Comparison of ENCODE assay signal across 8 cellular contexts in the genomic region with DNA sequence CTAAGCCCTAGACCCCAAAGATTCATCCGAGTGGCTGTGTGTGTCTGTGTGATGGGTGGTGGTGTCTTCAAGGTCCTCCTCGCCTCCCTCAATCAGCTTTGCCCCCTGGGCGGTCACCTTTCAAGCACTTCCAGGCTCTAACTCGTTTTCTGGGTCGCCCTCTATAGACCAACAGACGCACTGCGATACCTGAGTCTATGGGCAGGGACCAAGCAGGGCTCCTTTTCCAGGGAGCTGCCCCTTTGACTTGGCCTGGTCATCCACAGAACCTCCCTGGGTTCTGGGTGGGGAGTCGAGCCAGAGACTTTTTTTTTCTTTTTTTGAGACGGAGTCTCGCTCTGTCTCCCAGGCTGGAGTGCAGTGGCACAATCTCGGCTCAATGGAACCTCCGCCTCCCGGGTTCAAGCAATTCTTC. TPM values are rescaled to one million over a fixed set of nuclear protein-coding genes. Genes with fewer than 3 reads are reported as not detected.
A peak's percentile ranks its signal among the peaks of the same experiment; 100 is the strongest.
DNase-seq lines count a peak whose midpoint lies in the region; ATAC-seq and TF ChIP-seq lines count a peak whose summit lies in the region.

No MANE protein-coding gene starts in this region.

- H3K27me3 ChIP-seq in gastroesophageal sphincter (no peaks in the 10 kb centered on the region), ovary (no peaks in the 10 kb centered on the region), thyroid gland (no peaks in the 10 kb centered on the region)

- DNase-seq in GF-D8 (lab: John Stamatoyannopoulos, UW) (peak; percentile 27), KG1 (lab: John Stamatoyannopoulos, UW) (peak; percentile 37), SHP77 (lab: John Stamatoyannopoulos, UW) (peak; percentile 77 to 84), ovary (peak in 3 of 5 donors; percentile 41 to 51 (median 45)), thyroid gland (peak; percentile 73 to 77)
- peak; percentile 49 for DNase-seq in activated gamma-delta T cell treated with anti-CD3 and anti-CD28 coated beads, Interleukin-2, amount 50 U/mL, for 16 hours (ENCODE audit: low read depth)

- TF ChIP-seq POLR2A in gastroesophageal sphincter (IDR thresholded peaks at IDR 0.05): no peak
- TF ChIP-seq POLR2A in ovary (IDR thresholded peaks at IDR 0.05): no peak
- no peak for TF ChIP-seq POLR2A in thyroid gland (IDR thresholded peaks at IDR 0.05)

- intact Hi-C loops in ovary (cut with DNase I): no loop called here
- intact Hi-C loops in thyroid gland (cut with DNase I): loop anchor here (2.0 kb wide), 1 partner anchor 47 kb away; no protein-coding TSS in a partner anchor

- peak overlapping the region; percentile 80 to 92 for H3K4me3 ChIP-seq in gastroesophageal sphincter
- peak overlapping the region; percentile 60 for H3K4me3 ChIP-seq in ovary
- H3K4me3 ChIP-seq in thyroid gland (replicated peaks in 1 of 3): peak overlapping the region in 2 of 3 donors; percentile 59 to 79

- no peak for TF ChIP-seq EP300 in gastroesophageal sphincter (IDR thresholded peaks at IDR 0.05)
- no peak for TF ChIP-seq EP300 in ovary (IDR thresholded peaks at IDR 0.05)

- H3K36me3 ChIP-seq in gastroesophageal sphincter (peaks cover 0 to 44% of the 10 kb centered on the region in 2 donors), ovary (no peaks in the 10 kb centered on the region), thyroid gland (peaks cover 15 to 30% of the 10 kb centered on the region in 2 donors)

- H3K4me1 ChIP-seq in gastroesophageal sphincter (peaks cover 0 to 24% (median 4%) of the 10 kb centered on the region in 3 donors), ovary (ENCODE audit: insufficient read depth) (peaks cover 4% of the 10 kb centered on the region), thyroid gland (peaks cover 0 to 18% of the 10 kb centered on the region in 2 donors)

- H3K9me3 ChIP-seq in gastroesophageal sphincter (no peaks in the 10 kb centered on the region), ovary (no peaks in the 10 kb centered on the region), thyroid gland (no peaks in the 10 kb centered on the region)

- H3K27ac ChIP-seq in gastroesophageal sphincter (peak overlapping the region in 3 of 4 donors; percentile 85 to 88 (median 87)), ovary (no peak overlapping the region), thyroid gland (no peak overlapping the region)

- TF ChIP-seq CTCF in gastroesophageal sphincter (IDR thresholded peaks at IDR 0.05) (peak in 3 of 4 experiments; percentile 62 to 67 (median 64)), ovary (IDR thresholded peaks at IDR 0.05) (peak in 2 of 3 donors; percentile 39 to 40), thyroid gland (IDR thresholded peaks at IDR 0.05) (peak; percentile 34 to 75 (median 62))

- ATAC-seq in gastroesophageal sphincter (peak; percentile 39), GM21360 (IDR thresholded peaks at IDR 0.05; ENCODE audit: unreplicated experiment) (no peak)

- whole genome bisulfite sequencing in gastroesophageal sphincter (ENCODE audit: low coverage in 1 of 2), 2 donors: 0 to 16% methylated on average over 2 to 3 of the region's 13 CpGs
- 10 to 32% (median 31%) methylated on average over 10 to 13 of the region's 13 CpGs for WGBS in ovary, 3 donors
- WGBS in thyroid gland, 2 donors: 29 to 34% methylated on average over 12 to 13 of the region's 13 CpGs

RNA-seq across cellular contexts. Expression of a gene that starts 1.1 kb away (rescaled TPM):
- total RNA-seq in gastroesophageal sphincter (10 to 100 TPM; 14.3 to 34.3 (median 20.4) TPM), ovary (10 to 100 TPM in 5 of 7 donors, 1 to 10 TPM in 2; 8.8 to 22.4 (median 11.0) TPM), thyroid gland (10 to 100 TPM; 15.9 to 38.4 (median 30.4) TPM)
- 1 to 10 TPM; 4.8 to 8.7 TPM for polyA plus RNA-seq in ovary

RNA-seq across cellular contexts. Expression of a gene that starts 18.8 kb away (rescaled TPM):
- 10 to 100 TPM; 25.8 to 40.5 (median 31.8) TPM for total RNA-seq in gastroesophageal sphincter
- 10 to 100 TPM; 24.4 to 75.7 (median 34.2) TPM for total RNA-seq in ovary
- 10 to 100 TPM; 22.0 to 38.0 TPM for polyA plus RNA-seq in ovary
- 100 to 1,000 TPM in 3 of 4 donors, 10 to 100 TPM in 1; 71.8 to 137 (median 108) TPM for total RNA-seq in thyroid gland

RNA-seq across cellular contexts. Expression of a gene that starts 19.2 kb away (rescaled TPM):
- total RNA-seq in gastroesophageal sphincter (10 to 100 TPM in 1 of 4 donors, 1 to 10 TPM in 3; 5.1 to 11.4 (median 7.5) TPM), ovary (10 to 100 TPM in 6 of 7 donors, 1 to 10 TPM in 1; 4.6 to 29.4 (median 19.7) TPM), thyroid gland (10 to 100 TPM in 3 of 4 donors, 1 to 10 TPM in 1; 8.3 to 19.2 (median 16.6) TPM)
- polyA plus RNA-seq in ovary: 10 to 100 TPM in 1 of 2 donors, 1 to 10 TPM in 1; 9.7 to 20.7 TPM

RNA-seq across cellular contexts. Expression of a gene that starts 29.7 kb away (rescaled TPM):
- 10 to 100 TPM; 20.5 to 46.8 (median 30.2) TPM for total RNA-seq in gastroesophageal sphincter
- 10 to 100 TPM; 20.5 to 51.4 (median 36.0) TPM for total RNA-seq in ovary
- polyA plus RNA-seq in ovary: 10 to 100 TPM; 22.1 to 41.4 TPM
- 10 to 100 TPM; 24.3 to 39.4 (median 31.2) TPM for total RNA-seq in thyroid gland

Comparison
In these comparisons a context has a peak if more than half of its experiments do, and no peak if none do; other contexts are left out.
1. DNase-seq: peak in every context shown above with its lines; median percentile 80 in SHP77; 75 in thyroid gland; 49 in activated gamma-delta T cell treated with anti-CD3 and anti-CD28 coated beads, Interleukin-2, amount 50 U/mL, for 16 hours; 45 in ovary; 37 in KG1; 27 in GF-D8.
2. H3K27ac ChIP-seq: peak in gastroesophageal sphincter (3 of 4); none in ovary (0 of 2) and thyroid gland (0 of 3).
3. Peak in every context shown above with its lines, with median percentiles within 50 percentile points of each other: H3K4me3 ChIP-seq and CTCF ChIP-seq.